Comparison of ENCODE assay signal across 8 cellular contexts in the genomic region with DNA sequence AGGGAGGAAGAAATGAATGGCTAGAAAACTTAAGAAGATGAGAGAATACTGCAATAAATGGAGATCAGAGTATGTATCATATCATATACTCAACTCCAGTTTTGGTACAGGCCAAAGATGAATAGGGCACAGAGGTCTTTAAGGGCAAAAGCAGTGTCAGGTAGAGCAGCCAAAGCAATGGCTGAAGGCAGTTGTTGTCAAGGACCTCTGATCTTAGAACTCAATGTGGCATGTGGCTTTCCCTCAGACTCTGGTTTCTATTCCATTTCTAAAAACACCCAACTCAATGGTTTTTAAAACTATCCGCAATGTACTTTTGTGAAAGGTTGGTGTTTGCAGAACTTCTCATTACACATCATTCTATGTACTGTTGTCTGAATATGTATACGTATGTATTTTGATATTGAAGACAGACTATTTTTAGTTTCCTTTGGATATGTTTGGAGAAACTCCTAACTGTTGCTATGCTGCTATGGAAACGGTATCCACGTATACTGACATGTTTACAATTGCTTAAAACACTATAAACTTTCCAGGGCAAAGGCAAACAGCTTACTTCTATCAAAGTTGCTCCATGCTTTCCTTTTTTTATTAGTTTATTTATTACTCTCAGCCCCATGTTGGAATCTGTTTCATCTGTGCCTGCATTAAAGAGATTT. TPM values are rescaled to one million over a fixed set of nuclear protein-coding genes. Genes with fewer than 3 reads are reported as not detected.
A peak's percentile ranks its signal among the peaks of the same experiment; 100 is the strongest.
DNase-seq lines count a peak whose midpoint lies in the region; ATAC-seq and TF ChIP-seq lines count a peak whose summit lies in the region.

No MANE protein-coding gene starts in this region.

- no peaks in the 10 kb centered on the region for H3K9me3 ChIP-seq in stomach

- H3K36me3 Mint-ChIP-seq in activated T-helper 17 cell treated with anti-CD3 and anti-CD28 coated beads, Interleukin-2, amount 50 U/mL, for 72 hours (ENCODE audit: low read depth) = no peaks in the 10 kb centered on the region

- H3K4me1 ChIP-seq in foreskin keratinocyte = peaks cover 19% of the 10 kb centered on the region
- H3K4me1 ChIP-seq in stomach = peaks cover 12 to 42% (median 25%) of the 10 kb centered on the region in 4 donors

- H3K27ac Mint-ChIP-seq in activated T-helper 17 cell treated with anti-CD3 and anti-CD28 coated beads, Interleukin-2, amount 50 U/mL, for 72 hours = peak overlapping the region; percentile 98

- peak; percentile 53 for ATAC-seq in activated T-helper 17 cell treated with anti-CD3 and anti-CD28 coated beads, Interleukin-2, amount 50 U/mL, for 72 hours (replicated peaks)
- peak; percentile 53 for ATAC-seq in foreskin keratinocyte

- H3K27ac ChIP-seq in foreskin keratinocyte = peak overlapping the region; percentile 90
- peak overlapping the region in 4 of 5 donors; percentile 75 to 88 (median 86) for H3K27ac ChIP-seq in stomach

- DNase-seq in NCI-H2196 (lab: John Stamatoyannopoulos, UW; ENCODE audit: unreplicated experiment) (peak; percentile 17), NCI-H2196 treated with DMSO at 0.1 percent for 48 hours (lab: John Stamatoyannopoulos, UW; ENCODE audit: unreplicated experiment) (no peak), foreskin keratinocyte (peak in 1 of 2 donors; percentile 35), stomach (no peak), NCI-H146 (lab: John Stamatoyannopoulos, UW) (no peak), NCI-H446 (lab: John Stamatoyannopoulos, UW) (no peak)
- DNase-seq in activated CD4-positive, CD25-positive, alpha-beta regulatory T cell (lab: John Stamatoyannopoulos, UW) = no peak

- H3K27me3 ChIP-seq in foreskin keratinocyte = no peaks in the 10 kb centered on the region
- H3K27me3 ChIP-seq in stomach = no peaks in the 10 kb centered on the region

- H3K4me1 Mint-ChIP-seq in activated T-helper 17 cell treated with anti-CD3 and anti-CD28 coated beads, Interleukin-2, amount 50 U/mL, for 72 hours = peaks cover 46% of the 10 kb centered on the region

- no peaks in the 10 kb centered on the region for H3K9me3 Mint-ChIP-seq in activated T-helper 17 cell treated with anti-CD3 and anti-CD28 coated beads, Interleukin-2, amount 50 U/mL, for 72 hours

- TF ChIP-seq CTCF in foreskin keratinocyte (conservative IDR thresholded peaks at IDR 0.05) (no peak), stomach (IDR thresholded peaks at IDR 0.05) (no peak)

- TF ChIP-seq EP300 in stomach (IDR thresholded peaks at IDR 0.05) = no peak

- intact Hi-C loops in stomach (cut with DNase I; ENCODE audit: low total_unique reads) = no loop called here

- no peaks in the 10 kb centered on the region for H3K27me3 Mint-ChIP-seq in activated T-helper 17 cell treated with anti-CD3 and anti-CD28 coated beads, Interleukin-2, amount 50 U/mL, for 72 hours

- WGBS in stomach, 5 donors = 35 to 45% (median 40%) methylated on average over 4 of the region's 4 CpGs

- no peak for TF ChIP-seq POLR2A in stomach (IDR thresholded peaks at IDR 0.05)

- peak overlapping the region; percentile 90 for H3K4me3 Mint-ChIP-seq in activated T-helper 17 cell treated with anti-CD3 and anti-CD28 coated beads, Interleukin-2, amount 50 U/mL, for 72 hours

- no peaks in the 10 kb centered on the region for H3K36me3 ChIP-seq in stomach

- no peak overlapping the region for H3K4me3 ChIP-seq in stomach

RNA-seq across cellular contexts. Expression of gene PELI1, which starts 58.1 kb away (rescaled TPM):
- total RNA-seq in activated T-helper 17 cell treated with anti-CD3 and anti-CD28 coated beads, Interleukin-2, amount 50 U/mL, for 72 hours = 10 to 100 TPM; 57.4 to 59.7 TPM
- total RNA-seq in foreskin keratinocyte (19.2 and 26.0 TPM in 2 replicates), stomach (100 to 1,000 TPM in 1 of 5 donors, 10 to 100 TPM in 3, 1 to 10 TPM in 1; 7.6 to 165 (median 60.8) TPM)
- polyA plus RNA-seq in foreskin keratinocyte (5.7 and 8.7 TPM in 2 replicates), stomach (10 to 100 TPM in 2 of 3 donors, 1 to 10 TPM in 1; 6.9 to 17.4 (median 11.8) TPM)
